ENCODE assay signal across 26 cellular contexts in the genomic region with DNA sequence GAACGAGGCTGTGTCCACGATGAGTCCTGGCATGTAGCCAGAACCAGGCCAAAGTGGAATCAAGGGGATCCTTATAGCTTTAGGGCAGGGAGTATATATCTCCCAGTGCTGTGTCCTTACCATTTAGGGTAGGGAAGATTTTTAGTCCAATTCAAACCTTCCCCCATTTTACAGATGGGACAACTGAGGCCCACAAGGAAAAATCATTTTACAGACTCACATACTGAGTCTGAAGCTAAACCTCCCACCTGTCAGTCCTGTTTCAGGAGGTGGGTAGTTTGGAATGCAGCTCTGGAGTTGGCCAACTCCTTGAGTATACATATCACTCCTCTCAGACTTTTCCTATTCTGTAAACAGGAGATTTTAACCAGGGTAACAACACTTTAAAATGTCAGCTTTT. TPM values are rescaled to one million over a fixed set of nuclear protein-coding genes. Genes with fewer than 3 reads are reported as not detected.
DNase-seq lines count a peak whose midpoint lies in the region; ATAC-seq, FAIRE-seq and TF ChIP-seq lines count a peak whose summit lies in the region.
"Had no signal": no experiment of that assay in that cellular context is flagged by ENCODE, and none has a peak within 500 bp of the region (broad histone marks: within the 10 kb centered on the region; RNA-seq: fewer than 3 reads in every experiment).

No MANE protein-coding gene starts in this region.

- H3K4me3 ChIP-seq in HepG2 (replicated peaks in 1 of 3; ENCODE audit: insufficient read depth in 1 of 3, low read depth in 2 of 3, low read length in 3 of 3): no peak overlapping the region
- no peak overlapping the region for H3K4me3 ChIP-seq in right lobe of liver
- H3K4me3 ChIP-seq in thyroid gland (replicated peaks in 1 of 3): no peak overlapping the region
- H3K4me3 ChIP-seq: prostate gland had no signal

- TF ChIP-seq CTCF in HepG2 (CRISPR knock-in tag; IDR thresholded peaks at IDR 0.05) (no peak), right lobe of liver (IDR thresholded peaks at IDR 0.05) (no peak), thyroid gland (IDR thresholded peaks at IDR 0.05) (no peak), GM13977 (IDR thresholded peaks at IDR 0.05; ENCODE audit: extremely low read depth, insufficient read depth, missing control alignments) (no peak)

- no peak for FAIRE-seq in HepG2 (lab: Jason Lieb, UNC)
- FAIRE-seq: colon, H1, HTR-8/SVneo had no signal

- intact Hi-C loops in HepG2 (cut with micrococcal nuclease; ENCODE audit: unreplicated experiment): no loop called here
- intact Hi-C loops in right lobe of liver (cut with DNase I): no loop called here
- intact Hi-C loops in thyroid gland (cut with DNase I): loop anchor here (10.0 kb wide), 1 partner anchor 61 kb away; a partner anchor contains a TSS

- H3K27ac ChIP-seq in HepG2 (ENCODE audit: extremely low read length, insufficient read depth, low read length) (no peak overlapping the region), right lobe of liver (no peak overlapping the region), thyroid gland (peak overlapping the region; percentile 30 to 86 (median 63))
- H3K27ac ChIP-seq: prostate gland had no signal

- no peaks in the 10 kb centered on the region for H3K79me2 ChIP-seq in HepG2 (ENCODE audit: insufficient read depth, low read length)

- H3K4me3 Mint-ChIP-seq in immature natural killer cell: peak overlapping the region in 3 of 5 donors; percentile 6 to 35 (median 30)
- H3K4me3 Mint-ChIP-seq: activated naive CD4-positive, alpha-beta T cell treated with anti-CD3 and anti-CD28 coated beads, Interleukin-2, amount 50 U/mL, for 24 hours; CD14-positive monocyte had no signal

- H3K4me1 ChIP-seq in HepG2 (ENCODE audit: insufficient read depth, low read length) (peaks cover 15% of the 10 kb centered on the region), right lobe of liver (peaks cover 0 to 46% (median 6%) of the 10 kb centered on the region in 4 donors), thyroid gland (peaks cover 55 to 66% of the 10 kb centered on the region in 2 donors)
- H3K4me1 ChIP-seq: prostate gland had no signal

- H3K36me3 ChIP-seq in HepG2 (replicated peaks in 1 of 2; ENCODE audit: control insufficient read depth in 1 of 2, insufficient read depth in 2 of 2, low read length in 2 of 2) (peaks cover under 1 to 3% of the 10 kb centered on the region in 2 experiments; a peak in 2 of 5 replicates), right lobe of liver (peaks cover 0 to 27% (median 15%) of the 10 kb centered on the region in 4 donors), thyroid gland (peaks cover 7 to 11% of the 10 kb centered on the region in 2 donors)
- H3K36me3 ChIP-seq: prostate gland had no signal

- peaks cover 71 to 85% of the 10 kb centered on the region in 2 donors for H3K4me1 Mint-ChIP-seq in immature natural killer cell

- no peaks in the 10 kb centered on the region for H4K20me1 ChIP-seq in HepG2 (ENCODE audit: insufficient read depth, low read length)

- in situ Hi-C loops in HepG2 (cut with HindIII; ENCODE audit: extremely low pct_ligation_motif_present, low pct_unique_long_range_greater_than_20kb) (no loop called here), GM13977 (cut with MboI; ENCODE audit: low pct_unique_long_range_greater_than_20kb, low sequenced_read_pairs, unreplicated experiment) (no loop called here)

- peaks cover 10 to 26% (median 14%) of the 10 kb centered on the region in 3 donors for H3K36me3 Mint-ChIP-seq in immature natural killer cell

- H3K27ac Mint-ChIP-seq in immature natural killer cell: peak overlapping the region; percentile 74 to 97 (median 94)
- H3K27ac Mint-ChIP-seq: activated naive CD4-positive, alpha-beta T cell treated with anti-CD3 and anti-CD28 coated beads, Interleukin-2, amount 50 U/mL, for 24 hours; activated T-helper 2 cell treated with anti-CD3 and anti-CD28 coated beads, Interferon-gamma antibody, Interleukin-2, Interleukin-4, amounts not matched to agents 10 μg/mL and 5 μg/mL and 100 μg/mL, durations not matched to agents 14 hours and 24 hours and 36 hours had no signal

- H3K27me3 ChIP-seq in HepG2 (ENCODE audit: control insufficient read depth in 1 of 2, insufficient read depth in 2 of 2, low read length in 2 of 2) (no peaks in the 10 kb centered on the region), right lobe of liver (no peaks in the 10 kb centered on the region), thyroid gland (no peaks in the 10 kb centered on the region)

- H3K4me2 ChIP-seq in HepG2 (ENCODE audit: low read depth, low read length): no peak overlapping the region
- H3K4me2 ChIP-seq: SK-N-SH had no signal

- WGBS in HepG2 (ENCODE audit: low lambda C conversion rate): 94% methylated on average over 2 of the region's 2 CpGs
- WGBS in right lobe of liver (ENCODE audit: insufficient coverage, low coverage, low lambda C conversion rate, missing lambda C conversion rate): 27% methylated on average over 2 of the region's 2 CpGs
- 61 to 62% methylated on average over 2 of the region's 2 CpGs for WGBS in thyroid gland, 2 donors

- H3K9me3 ChIP-seq in HepG2 (ENCODE audit: low read length) (no peaks in the 10 kb centered on the region), right lobe of liver (no peaks in the 10 kb centered on the region), thyroid gland (no peaks in the 10 kb centered on the region)
- H3K9me3 ChIP-seq: prostate gland, SK-N-SH had no signal

- no peak for TF ChIP-seq EP300 in HepG2 (IDR thresholded peaks at IDR 0.05; ENCODE audit: low read depth in 2 of 2, low read length in 2 of 2)
- TF ChIP-seq EP300 in HepG2 (CRISPR knock-in tag; IDR thresholded peaks at IDR 0.05; ENCODE audit: borderline replicate concordance): no peak

- no peak for ATAC-seq in HepG2
- ATAC-seq in right lobe of liver: no peak
- no peak for ATAC-seq in GM19328 (IDR thresholded peaks at IDR 0.05; ENCODE audit: unreplicated experiment)

- no peak overlapping the region for H3K9ac ChIP-seq in HepG2 (ENCODE audit: insufficient read depth, low read depth, low read length)
- H3K9ac ChIP-seq: SK-N-SH had no signal

- H2AFZ ChIP-seq in HepG2 (ENCODE audit: low read length): no peak overlapping the region

- DNase-seq in HepG2 (ENCODE audit: low spot score): no peak
- DNase-seq in right lobe of liver: no peak
- DNase-seq in NCI-H69 (lab: John Stamatoyannopoulos, UW): peak; percentile 23
- no peak for DNase-seq in immature natural killer cell
- DNase-seq in thyroid gland: no peak
- DNase-seq in GM13977 (ENCODE audit: low spot score): no peak
- no peak for DNase-seq in NCI-H1436 treated with DMSO at 0.1 percent for 48 hours (lab: John Stamatoyannopoulos, UW)
- DNase-seq: activated CD4-positive, alpha-beta T cell treated with anti-CD3 and anti-CD28 coated beads, Interleukin-2, amount 50 U/mL, for 1 hour; activated CD4-positive, CD25-positive, alpha-beta regulatory T cell; aorta; effector CD4-positive, alpha-beta T cell; islet precursor cell; NCI-H2029 treated with DMSO at 0.1 percent for 48 hours; NCI-H2227 treated with DMSO at 0.1 percent for 48 hours; NCI-H526 treated with DMSO at 0.1 percent for 48 hours; SK-N-SH; stimulated activated CD4-positive, alpha-beta T cell treated with anti-CD3 and anti-CD28 coated beads, Interleukin-15, amount 100 ng/mL, for 24 hours; stimulated activated CD4-positive, alpha-beta T cell treated with anti-CD3 and anti-CD28 coated beads, Interleukin-4, amount 100 ng/mL, for 4 hours had no signal

- TF ChIP-seq POLR2A in HepG2 (IDR thresholded peaks at IDR 0.05; ENCODE audit: insufficient read depth in 1 of 2, low read depth in 2 of 2, low read length in 2 of 2): no peak
- no peak for TF ChIP-seq POLR2A in right lobe of liver (IDR thresholded peaks at IDR 0.05)
- peak in 1 of 2 donors; percentile 22 for TF ChIP-seq POLR2A in thyroid gland (IDR thresholded peaks at IDR 0.05)

- H3K9me3 Mint-ChIP-seq in immature natural killer cell: no peaks in the 10 kb centered on the region
- H3K9me3 Mint-ChIP-seq: activated naive CD4-positive, alpha-beta T cell treated with anti-CD3 and anti-CD28 coated beads, Interleukin-2, amount 50 U/mL, for 24 hours; activated T-helper 2 cell treated with anti-CD3 and anti-CD28 coated beads, Interferon-gamma antibody, Interleukin-2, Interleukin-4, amounts not matched to agents 10 μg/mL and 5 μg/mL and 100 μg/mL, durations not matched to agents 14 hours and 24 hours and 36 hours had no signal

- no peak for TF ChIP-seq RAD21 in HepG2 (CRISPR knock-in tag; IDR thresholded peaks at IDR 0.05)

- CTCF ChIA-PET in HepG2 (lab: Yijun Ruan, JAX; ENCODE audit: low intra/inter-chr PET ratio, low total read pairs): no interaction called here

- POLR2A ChIA-PET in HepG2 (lab: Yijun Ruan, JAX): no interaction called here

- H3K27me3 Mint-ChIP-seq in immature natural killer cell (ENCODE audit: low read depth in 3 of 3): peaks cover 2 to 3% (median 3%) of the 10 kb centered on the region in 3 donors
- H3K27me3 Mint-ChIP-seq: activated naive CD4-positive, alpha-beta T cell treated with anti-CD3 and anti-CD28 coated beads, Interleukin-2, amount 50 U/mL, for 24 hours had no signal

- BruUV-seq in HepG2 (replicated peaks; lab: Mats Ljungman, UMichigan): no TSS peak

RNA-seq across cellular contexts. Expression of a gene that starts 33.1 kb away (rescaled TPM):
- 20.8 and 22.8 TPM in 2 replicates for total RNA-seq in HepG2 (2016; rRNA removed; fragmentation: Illumina TruSeq; extraction: Trizol)
- 2.5 and 2.8 TPM in 2 replicates for total RNA-seq in HepG2 (2016; cell fraction: cytosol; rRNA removed; fragmentation: Illumina TruSeq; extraction: Trizol; ENCODE audit: low read depth)
- total RNA-seq in HepG2 (2016; cell fraction: insoluble cytoplasmic fraction; rRNA removed; fragmentation: Illumina TruSeq; extraction: Trizol): 20.2 and 22.6 TPM in 2 replicates
- 4.9 and 5.7 TPM in 2 replicates for total RNA-seq in HepG2 (2016; cell fraction: membrane; rRNA removed; fragmentation: Illumina TruSeq; extraction: Trizol)
- 17.0 and 24.6 TPM in 2 replicates for total RNA-seq in HepG2 (2016; cell fraction: nucleus; rRNA removed; fragmentation: Illumina TruSeq; extraction: Trizol)
- polyA plus RNA-seq in HepG2 (2011; rRNA removed): 15.4 and 18.4 TPM in 2 replicates
- 11.9 and 14.9 TPM in 2 replicates for polyA plus RNA-seq in HepG2 (2011; cell fraction: cytosol; rRNA removed)
- 19.7 and 24.6 TPM in 2 replicates for polyA plus RNA-seq in HepG2 (2011; cell fraction: nucleus; rRNA removed)
- 11.8 and 16.2 TPM in 2 replicates for polyA plus RNA-seq in HepG2 (2012)
- polyA plus RNA-seq in HepG2 (2016; cell fraction: cytosol; fragmentation: Illumina TruSeq; extraction: Trizol; ENCODE audit: low read depth): 0.94 and 1.1 TPM in 2 replicates
- 16.1 and 16.3 TPM in 2 replicates for polyA plus RNA-seq in HepG2 (2016; cell fraction: insoluble cytoplasmic fraction; fragmentation: Illumina TruSeq; extraction: Trizol; ENCODE audit: low read depth)
- polyA plus RNA-seq in HepG2 (2016; cell fraction: membrane; fragmentation: Illumina TruSeq; extraction: Trizol; ENCODE audit: low read depth): 1.7 and 2.2 TPM in 2 replicates
- polyA plus RNA-seq in HepG2 (2016; cell fraction: nucleus; fragmentation: Illumina TruSeq; extraction: Trizol; ENCODE audit: insufficient read depth, low read depth): 22.2 and 27.8 TPM in 2 replicates
- 32.9 and 35.2 TPM in 2 replicates for polyA minus RNA-seq in HepG2 (2011; rRNA and poly(A)+ RNA removed; ENCODE audit: low replicate concordance)
- polyA minus RNA-seq in HepG2 (2011; cell fraction: cytosol; rRNA and poly(A)+ RNA removed): 11.9 and 15.1 TPM in 2 replicates
- 30.3 and 31.2 TPM in 2 replicates for polyA minus RNA-seq in HepG2 (2011; cell fraction: nucleus; rRNA and poly(A)+ RNA removed)
- total RNA-seq in right lobe of liver: 10 to 100 TPM; 17.0 to 24.1 (median 21.6) TPM
- polyA plus RNA-seq in immature natural killer cell: 10 to 100 TPM; 16.3 to 59.9 (median 18.0) TPM
- total RNA-seq in thyroid gland: 10 to 100 TPM; 30.7 to 66.7 (median 50.0) TPM

RNA-seq across cellular contexts. Expression of a gene that starts 44.5 kb away (rescaled TPM):
- 9.2 and 15.2 TPM in 2 replicates for total RNA-seq in HepG2 (2016; rRNA removed; fragmentation: Illumina TruSeq; extraction: Trizol)
- total RNA-seq in HepG2 (2016; cell fraction: cytosol; rRNA removed; fragmentation: Illumina TruSeq; extraction: Trizol; ENCODE audit: low read depth): 10.0 and 10.4 TPM in 2 replicates
- total RNA-seq in HepG2 (2016; cell fraction: insoluble cytoplasmic fraction; rRNA removed; fragmentation: Illumina TruSeq; extraction: Trizol): 7.8 and 13.5 TPM in 2 replicates
- total RNA-seq in HepG2 (2016; cell fraction: membrane; rRNA removed; fragmentation: Illumina TruSeq; extraction: Trizol): 17.6 and 23.3 TPM in 2 replicates
- total RNA-seq in HepG2 (2016; cell fraction: nucleus; rRNA removed; fragmentation: Illumina TruSeq; extraction: Trizol): 10.0 and 10.8 TPM in 2 replicates
- 23.8 and 29.5 TPM in 2 replicates for polyA plus RNA-seq in HepG2 (2011; rRNA removed)
- polyA plus RNA-seq in HepG2 (2011; cell fraction: cytosol; rRNA removed): 27.5 and 32.7 TPM in 2 replicates
- 21.6 and 24.3 TPM in 2 replicates for polyA plus RNA-seq in HepG2 (2011; cell fraction: nucleus; rRNA removed)
- 9.2 and 17.3 TPM in 2 replicates for polyA plus RNA-seq in HepG2 (2012)
- polyA plus RNA-seq in HepG2 (2016; cell fraction: cytosol; fragmentation: Illumina TruSeq; extraction: Trizol; ENCODE audit: low read depth): 13.1 and 15.0 TPM in 2 replicates
- polyA plus RNA-seq in HepG2 (2016; cell fraction: insoluble cytoplasmic fraction; fragmentation: Illumina TruSeq; extraction: Trizol; ENCODE audit: low read depth): 10.0 and 11.2 TPM in 2 replicates
- 19.3 and 21.6 TPM in 2 replicates for polyA plus RNA-seq in HepG2 (2016; cell fraction: membrane; fragmentation: Illumina TruSeq; extraction: Trizol; ENCODE audit: low read depth)
- 16.7 and 18.4 TPM in 2 replicates for polyA plus RNA-seq in HepG2 (2016; cell fraction: nucleus; fragmentation: Illumina TruSeq; extraction: Trizol; ENCODE audit: insufficient read depth, low read depth)
- 13.6 and 45.9 TPM in 2 replicates for polyA minus RNA-seq in HepG2 (2011; rRNA and poly(A)+ RNA removed; ENCODE audit: low replicate concordance)
- 10.1 and 10.6 TPM in 2 replicates for polyA minus RNA-seq in HepG2 (2011; cell fraction: cytosol; rRNA and poly(A)+ RNA removed)
- polyA minus RNA-seq in HepG2 (2011; cell fraction: nucleus; rRNA and poly(A)+ RNA removed): 11.7 and 12.1 TPM in 2 replicates
- total RNA-seq in right lobe of liver: 100 to 1,000 TPM in 2 of 6 experiments, 10 to 100 TPM in 4; 53.2 to 117 (median 66.9) TPM
- polyA plus RNA-seq in immature natural killer cell: 100 to 1,000 TPM; 352 to 519 (median 512) TPM
- total RNA-seq in thyroid gland: 100 to 1,000 TPM in 3 of 4 donors, 10 to 100 TPM in 1; 99.2 to 154 (median 121) TPM

Comparison
In these comparisons a context has a peak if more than half of its experiments do, and no peak if none do; other contexts are left out.
1. H3K27ac ChIP-seq: peak in thyroid gland (3 of 3); none in HepG2 (single experiment) and right lobe of liver (0 of 3).